11 cellular contexts compared by ENCODE assay signal in the genomic region with DNA sequence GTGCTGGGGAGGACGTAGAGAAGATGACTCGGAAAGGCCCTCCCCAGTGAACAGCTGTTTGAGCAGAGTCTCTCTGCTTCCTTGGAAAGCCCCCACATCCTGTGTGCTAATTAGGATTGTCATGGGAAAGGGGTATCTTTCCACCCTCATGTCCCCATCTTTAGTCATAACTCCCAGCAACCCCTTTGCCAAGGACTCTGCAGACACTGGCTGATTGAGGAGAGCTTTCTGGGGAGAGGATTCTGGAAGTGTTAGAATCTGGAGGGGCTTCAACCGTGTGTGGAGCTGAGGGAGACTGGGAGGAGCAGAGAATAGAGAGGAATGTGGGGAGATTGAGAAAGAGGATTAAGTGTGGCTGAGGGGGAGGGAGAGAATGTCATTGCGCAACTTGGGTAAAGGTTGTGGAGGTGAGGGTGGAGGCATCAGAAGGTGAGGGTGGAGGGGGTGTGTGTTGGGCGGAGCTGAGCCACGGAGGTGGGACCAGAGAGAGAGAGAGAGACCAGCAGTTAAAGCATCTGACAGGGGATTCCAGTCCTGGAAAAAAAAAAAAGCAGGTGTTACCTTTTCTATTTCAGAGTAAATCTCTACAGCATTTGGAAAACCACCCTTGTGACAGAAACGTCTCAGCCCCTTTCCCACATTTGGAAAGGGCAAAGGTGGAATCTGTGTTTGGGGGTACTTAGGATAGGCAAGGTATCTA. TPM values are rescaled to one million over a fixed set of nuclear protein-coding genes. Genes with fewer than 3 reads are reported as not detected.
DNase-seq lines count a peak whose midpoint lies in the region; ATAC-seq, FAIRE-seq and TF ChIP-seq lines count a peak whose summit lies in the region.
"Had no signal": no experiment of that assay in that cellular context is flagged by ENCODE, and none has a peak within 500 bp of the region (broad histone marks: within the 10 kb centered on the region; RNA-seq: fewer than 3 reads in every experiment).

No MANE protein-coding gene starts in this region.

- H3K4me3 ChIP-seq in left ventricle myocardium inferior, result peak overlapping the region; percentile 77
- peak overlapping the region; percentile 56 to 92 (median 77) for H3K4me3 ChIP-seq in dorsolateral prefrontal cortex

- ATAC-seq in activated CD4-positive, CD25-positive, alpha-beta regulatory T cell treated with anti-CD3 and anti-CD28 coated beads, Interleukin-2, amount 50 U/mL, for 24 hours, result no peak

- no peak for FAIRE-seq in urothelium cell line (lab: Jason Lieb, UNC)

- peaks cover 11% of the 10 kb centered on the region for H3K27me3 ChIP-seq in left ventricle myocardium inferior (ENCODE audit: low read depth)
- no peaks in the 10 kb centered on the region for H3K27me3 ChIP-seq in dorsolateral prefrontal cortex

- H3K4me1 ChIP-seq in left ventricle myocardium inferior, result peaks cover 33% of the 10 kb centered on the region

- intact Hi-C loops in left ventricle myocardium inferior (cut with micrococcal nuclease) (loop anchor here (10.0 kb wide), 1 partner anchor 251 kb away; the partner anchor contains the start of gene OR5A2), cardiac septum (cut with DNase I) (loop anchor here (5.0 kb wide), 1 partner anchor 258 kb away; no protein-coding TSS in a partner anchor), dorsolateral prefrontal cortex (cut with DNase I) (no loop called here)

- peaks cover 2% of the 10 kb centered on the region for H3K36me3 ChIP-seq in left ventricle myocardium inferior

- peak overlapping the region; percentile 79 for H3K27ac ChIP-seq in left ventricle myocardium inferior (replicated peaks)
- H3K27ac ChIP-seq in dorsolateral prefrontal cortex, result peak overlapping the region in 44 of 59 donors; percentile 6 to 99 (median 91)

- DNase-seq in left ventricle myocardium inferior, result no peak
- no peak for DNase-seq in cardiac septum (ENCODE audit: low spot score)
- no peak for DNase-seq in dorsolateral prefrontal cortex
- DNase-seq in mucosa of gallbladder (ENCODE audit: low spot score), result peak; percentile 82
- peak; percentile 30 for DNase-seq in urothelium cell line (ENCODE audit: low spot score)
- no peak for DNase-seq in D341Med (ENCODE audit: low spot score)
- no peak for DNase-seq in NCI-H510A (lab: John Stamatoyannopoulos, UW)
- DNase-seq: AML-193, SW 1271 had no signal

- peaks cover 5% of the 10 kb centered on the region for H3K9me3 ChIP-seq in left ventricle myocardium inferior (replicated peaks)

- no peak for TF ChIP-seq CTCF in left ventricle myocardium inferior (IDR thresholded peaks at IDR 0.05; ENCODE audit: borderline replicate concordance)
- TF ChIP-seq CTCF in dorsolateral prefrontal cortex (IDR thresholded peaks at IDR 0.05 in 54 of 56, conservative IDR thresholded peaks at IDR 0.05 in 2 of 56; ENCODE audit: low read depth in 1 of 56, partially characterized antibody in 56 of 56), result no peak

RNA-seq across cellular contexts. Expression of gene DTX4, which starts 2.2 kb away (rescaled TPM):
- total RNA-seq in left ventricle myocardium inferior (1.8 TPM), cardiac septum (1.5 TPM), dorsolateral prefrontal cortex (10 to 100 TPM; 21.4 to 93.9 (median 32.3) TPM), mucosa of gallbladder (63.6 TPM)

RNA-seq across cellular contexts. Expression of gene FAM111A, which starts 31.5 kb away (rescaled TPM):
- total RNA-seq in left ventricle myocardium inferior (9.6 TPM), cardiac septum (7.3 TPM), dorsolateral prefrontal cortex (10 to 100 TPM in 53 of 120 experiments, 1 to 10 TPM in 67; 2.6 to 22.5 (median 9.5) TPM), mucosa of gallbladder (41.0 TPM)

RNA-seq across cellular contexts. Expression of gene MPEG1, which starts 38.6 kb away (rescaled TPM):
- total RNA-seq in left ventricle myocardium inferior (9.5 TPM), cardiac septum (4.3 TPM), dorsolateral prefrontal cortex (1 to 10 TPM in 90 of 120 experiments, under 1 TPM in 30; 0.32 to 6.7 (median 1.6) TPM), mucosa of gallbladder (13.5 TPM)
- total RNA-seq: dermis blood vessel endothelial cell had no signal

Comparison
In these comparisons a context has a peak if more than half of its experiments do, and no peak if none do; other contexts are left out.
1. DNase-seq: peak in mucosa of gallbladder (single experiment) and urothelium cell line (single experiment); none in left ventricle myocardium inferior (single experiment), cardiac septum (single experiment), dorsolateral prefrontal cortex (0 of 10), D341Med (single experiment) and NCI-H510A (single experiment).
2. intact Hi-C loops: an anchor here in left ventricle myocardium inferior (10.0 kb wide) and cardiac septum (5.0 kb wide); none called in dorsolateral prefrontal cortex.